In genomic region chr1:155967410-155968400, GRCh38 we compare ENCODE assay signal across 1 cellular context.
TF ChIP-seq lines count a peak whose summit lies in the region.

No MANE protein-coding gene starts in this region.

TF ChIP-seq in HepG2, 621 proteins besides CTCF, POLR2A, EP300 and RAD21 (continued from another document and continues in another):
- TF ChIP-seq STAT5B (CRISPR knock-in tag; IDR thresholded peaks at IDR 0.05) (0 out of 2 replicates have a peak, but pooled peaks have one; percentile 57), ZNF136 (CRISPR knock-in tag; IDR thresholded peaks at IDR 0.05; ENCODE audit: low read depth) (peak; percentile 88), FOXA1 (IDR thresholded peaks at IDR 0.05) (no peak), FOXA1 (CRISPR knock-in tag; IDR thresholded peaks at IDR 0.05) (peak; percentile 95), RARA (CRISPR knock-in tag; IDR thresholded peaks at IDR 0.05) (peak; percentile 79), RXRA (CRISPR knock-in tag; IDR thresholded peaks at IDR 0.05) (peak; percentile 80), TRIM24 (CRISPR knock-in tag; IDR thresholded peaks at IDR 0.05) (no peak), CBX1 (IDR thresholded peaks at IDR 0.05; ENCODE audit: low read depth) (no peak), ZNF761 (CRISPR knock-in tag; conservative IDR thresholded peaks at IDR 0.05) (0 out of 2 replicates have a peak, but pooled peaks have one; percentile 46), ZNF619 (CRISPR knock-in tag; IDR thresholded peaks at IDR 0.05) (no peak), ZFP37 (CRISPR knock-in tag; IDR thresholded peaks at IDR 0.05; ENCODE audit: borderline replicate concordance) (0 out of 2 replicates have a peak, but pooled peaks have one; percentile 44), ZFP41 (CRISPR knock-in tag; IDR thresholded peaks at IDR 0.05; ENCODE audit: borderline replicate concordance) (no peak; the same call in 1 of the 2 replicates), KAT8 (CRISPR knock-in tag; IDR thresholded peaks at IDR 0.05) (peak; percentile 53), RFX5 (IDR thresholded peaks at IDR 0.05; ENCODE audit: low read depth, low read length) (no peak), ZBTB25 (CRISPR knock-in tag; IDR thresholded peaks at IDR 0.05) (peak; percentile 76; the same call in 1 of the 2 replicates), IRX3 (CRISPR knock-in tag; IDR thresholded peaks at IDR 0.05; ENCODE audit: borderline replicate concordance, low read depth) (no peak), ZNF160 (CRISPR knock-in tag; IDR thresholded peaks at IDR 0.05) (no peak), KLF15 (CRISPR knock-in tag; IDR thresholded peaks at IDR 0.05; ENCODE audit: borderline replicate concordance) (no peak), PRMT3 (CRISPR knock-in tag; IDR thresholded peaks at IDR 0.05; ENCODE audit: borderline replicate concordance, low read depth) (no peak), ZNF547 (CRISPR knock-in tag; IDR thresholded peaks at IDR 0.05) (peak; percentile 93; the same call in 1 of the 2 replicates), TCF12 (IDR thresholded peaks at IDR 0.05) (no peak), TCF12 (CRISPR knock-in tag; IDR thresholded peaks at IDR 0.05) (peak; percentile 56; the same call in 1 of the 2 replicates), MEIS2 (CRISPR knock-in tag; IDR thresholded peaks at IDR 0.05) (peak; percentile 85; the same call in 1 of the 2 replicates), ZNF281 (CRISPR knock-in tag; IDR thresholded peaks at IDR 0.05; ENCODE audit: borderline replicate concordance) (peak; percentile 84), MAFK (conservative IDR thresholded peaks at IDR 0.05 in 1 of 2, IDR thresholded peaks at IDR 0.05 in 1 of 2; ENCODE audit: low read length in 2 of 2) (no peak), BHLHE40 (IDR thresholded peaks at IDR 0.05; ENCODE audit: low read length) (no peak), ZBTB7B (CRISPR knock-in tag; IDR thresholded peaks at IDR 0.05) (peak; percentile 82), RAD51 (IDR thresholded peaks at IDR 0.05; ENCODE audit: borderline replicate concordance) (no peak), ZNF816 (CRISPR knock-in tag; IDR thresholded peaks at IDR 0.05; ENCODE audit: borderline replicate concordance) (peak; percentile 32; the same call in 1 of the 2 replicates), ZNF703 (CRISPR knock-in tag; IDR thresholded peaks at IDR 0.05; ENCODE audit: borderline replicate concordance) (no peak), ARID2 (CRISPR knock-in tag; IDR thresholded peaks at IDR 0.05; ENCODE audit: borderline replicate concordance) (no peak), GPN1 (CRISPR knock-in tag; IDR thresholded peaks at IDR 0.05; ENCODE audit: borderline replicate concordance) (no peak), ZNF326 (CRISPR knock-in tag; IDR thresholded peaks at IDR 0.05; ENCODE audit: borderline replicate concordance) (no peak), ZNF710 (CRISPR knock-in tag; IDR thresholded peaks at IDR 0.05; ENCODE audit: borderline replicate concordance) (peak; percentile 80; the same call in 1 of the 2 replicates), HMG20A (CRISPR knock-in tag; IDR thresholded peaks at IDR 0.05; ENCODE audit: borderline replicate concordance) (no peak), ZNF280D (CRISPR knock-in tag; IDR thresholded peaks at IDR 0.05) (no peak), ZNF740 (CRISPR knock-in tag; IDR thresholded peaks at IDR 0.05) (no peak), TMF1 (CRISPR knock-in tag; IDR thresholded peaks at IDR 0.05; ENCODE audit: low read depth) (no peak), BCLAF1 (IDR thresholded peaks at IDR 0.05) (no peak), GABPA (IDR thresholded peaks at IDR 0.05; ENCODE audit: low read depth, low read length) (no peak), GABPA (CRISPR knock-in tag; IDR thresholded peaks at IDR 0.05; ENCODE audit: low read depth) (peak; percentile 50), ZNF616 (CRISPR knock-in tag; IDR thresholded peaks at IDR 0.05; ENCODE audit: low read depth) (no peak), SP4 (CRISPR knock-in tag; IDR thresholded peaks at IDR 0.05) (peak; percentile 49; the same call in 1 of the 2 replicates), HOXA9 (CRISPR knock-in tag; IDR thresholded peaks at IDR 0.05; ENCODE audit: borderline replicate concordance) (no peak), YEATS4 (CRISPR knock-in tag; IDR thresholded peaks at IDR 0.05; ENCODE audit: borderline replicate concordance) (peak; percentile 81; the same call in 1 of the 2 replicates), ZNF350 (CRISPR knock-in tag; IDR thresholded peaks at IDR 0.05; ENCODE audit: borderline replicate concordance, low read depth) (no peak), MXD4 (CRISPR knock-in tag; IDR thresholded peaks at IDR 0.05) (peak; percentile 72), PAWR (CRISPR knock-in tag; IDR thresholded peaks at IDR 0.05; ENCODE audit: borderline replicate concordance) (no peak), SRSF9 (IDR thresholded peaks at IDR 0.05; ENCODE audit: borderline replicate concordance, insufficient read depth, low read depth, low read length, poor library complexity, severe bottlenecking) (no peak), BATF2 (CRISPR knock-in tag; IDR thresholded peaks at IDR 0.05) (no peak), ZFYVE20 (CRISPR knock-in tag; IDR thresholded peaks at IDR 0.05; ENCODE audit: borderline replicate concordance, low read depth) (no peak), ZNF577 (CRISPR knock-in tag; IDR thresholded peaks at IDR 0.05; ENCODE audit: borderline replicate concordance, low read depth) (no peak), ZNF75D (CRISPR knock-in tag; IDR thresholded peaks at IDR 0.05; ENCODE audit: borderline replicate concordance) (no peak), NFRKB (IDR thresholded peaks at IDR 0.05) (no peak), ZNF33A (CRISPR knock-in tag; IDR thresholded peaks at IDR 0.05; ENCODE audit: borderline replicate concordance) (no peak), NFYC (CRISPR knock-in tag; IDR thresholded peaks at IDR 0.05) (no peak), HDAC2 (CRISPR knock-in tag; IDR thresholded peaks at IDR 0.05) (peak; percentile 82), ZNF576 (CRISPR knock-in tag; IDR thresholded peaks at IDR 0.05) (no peak), KLF13 (CRISPR knock-in tag; IDR thresholded peaks at IDR 0.05) (no peak), THAP11 (CRISPR knock-in tag; IDR thresholded peaks at IDR 0.05) (peak; percentile 65)
